ENCODE assay signal across 18 cellular contexts in genomic region chr2:53508667-53509066, GRCh38.
A peak's percentile ranks its signal among the peaks of the same experiment; 100 is the strongest.
DNase-seq lines count a peak whose midpoint lies in the region; ATAC-seq and TF ChIP-seq lines count a peak whose summit lies in the region.
"Had no signal": no experiment of that assay in that cellular context is flagged by ENCODE, and none has a peak within 500 bp of the region (broad histone marks: within the 10 kb centered on the region; RNA-seq: fewer than 3 reads in every experiment).

No MANE protein-coding gene starts in this region.

- intact Hi-C loops in A673 (cut with micrococcal nuclease; ENCODE audit: unreplicated experiment) (no loop called here), HCT116 (cut with micrococcal nuclease) (no loop called here), PC-3 (cut with micrococcal nuclease) (no loop called here), left colon (cut with DNase I, micrococcal nuclease) (no loop called here)

- peak; percentile 6 for DNase-seq in A673 (ENCODE audit: low spot score)
- no peak for DNase-seq in HCT116 (ENCODE audit: low read depth, low spot score)
- DNase-seq in PC-3 = peak; percentile 27
- peak; percentile 12 for DNase-seq in epithelial cell of esophagus (ENCODE audit: low read depth)
- DNase-seq in ureter (ENCODE audit: low spot score) = no peak
- no peak for DNase-seq in NCI-H1417 (lab: John Stamatoyannopoulos, UW)
- DNase-seq in NCI-H1092 treated with DMSO at 0.1 percent for 48 hours (lab: John Stamatoyannopoulos, UW) = no peak
- no peak for DNase-seq in left colon
- DNase-seq: activated naive CD4-positive, alpha-beta T cell; activated T-cell treated with anti-CD3 and anti-CD28 coated beads for 4 hours; anterior cingulate cortex; CD4-positive, alpha-beta T cell; NCI-H187; NCI-H510A; stimulated activated CD4-positive, alpha-beta T cell treated with anti-CD3 and anti-CD28 coated beads, Interleukin-2, amount 100 ng/mL, for 48 hours had no signal

- no peaks in the 10 kb centered on the region for H3K27me3 ChIP-seq in A673 (replicated peaks; ENCODE audit: insufficient read depth, low read depth, low read length, poor library complexity)
- H3K27me3 ChIP-seq in HCT116 (ENCODE audit: insufficient read depth, low read length) = no peaks in the 10 kb centered on the region
- no peaks in the 10 kb centered on the region for H3K27me3 ChIP-seq in PC-3 (ENCODE audit: low read length)

- peak; percentile 33 for TF ChIP-seq RAD21 in HCT116 (IDR thresholded peaks at IDR 0.05; ENCODE audit: low read depth)

- TF ChIP-seq CTCF in A673 (conservative IDR thresholded peaks at IDR 0.05; ENCODE audit: low read depth, low read length) = no peak
- TF ChIP-seq CTCF in HCT116 (IDR thresholded peaks at IDR 0.05 in 2 of 3, conservative IDR thresholded peaks at IDR 0.05 in 1 of 3; ENCODE audit: borderline replicate concordance in 1 of 3, insufficient read depth in 1 of 3, low read depth in 2 of 3, low read length in 2 of 3) = peak in 1 of 3 experiments; percentile 24; a peak in 1 of 6 replicates
- peak; percentile 31; the same call in 1 of the 2 replicates for TF ChIP-seq CTCF in PC-3 (conservative IDR thresholded peaks at IDR 0.05; ENCODE audit: low read depth, low read length)
- TF ChIP-seq CTCF in epithelial cell of esophagus (IDR thresholded peaks at IDR 0.05; ENCODE audit: insufficient read depth, low read depth, low read length, missing control alignments) = no peak

- H3K4me1 ChIP-seq in A673 (ENCODE audit: insufficient read depth, low read length, poor library complexity, severe bottlenecking) (no peaks in the 10 kb centered on the region), HCT116 (ENCODE audit: control insufficient read depth in 1 of 2, insufficient read depth in 2 of 2, low read length in 2 of 2) (peaks cover 0 to 5% of the 10 kb centered on the region in 2 experiments; a peak in 2 of 4 replicates), PC-3 (ENCODE audit: insufficient read depth, low read length) (peaks cover 46% of the 10 kb centered on the region)
- H3K4me1 ChIP-seq: parathyroid adenoma had no signal

- no peak overlapping the region for H3K4me3 ChIP-seq in A673 (ENCODE audit: low read depth, low read length, poor library complexity, severe bottlenecking)
- H3K4me3 ChIP-seq in HCT116 (replicated peaks in 1 of 2; ENCODE audit: low read depth in 1 of 2, low read length in 2 of 2) = no peak overlapping the region
- H3K4me3 ChIP-seq in PC-3 (ENCODE audit: low read length) = no peak overlapping the region
- no peak overlapping the region for H3K4me3 ChIP-seq in epithelial cell of esophagus (ENCODE audit: low read length)

- no peaks in the 10 kb centered on the region for H3K9me3 ChIP-seq in A673 (ENCODE audit: low read depth, low read length, poor library complexity, severe bottlenecking)
- no peaks in the 10 kb centered on the region for H3K9me3 ChIP-seq in HCT116 (ENCODE audit: control insufficient read depth in 1 of 2, insufficient read depth in 1 of 2, low read depth in 1 of 2, low read length in 2 of 2)
- H3K9me3 ChIP-seq in PC-3 (ENCODE audit: low read length) = no peaks in the 10 kb centered on the region

- H3K36me3 ChIP-seq in A673 (ENCODE audit: insufficient read depth, low read length, poor library complexity, severe bottlenecking) (no peaks in the 10 kb centered on the region), HCT116 (ENCODE audit: control insufficient read depth in 1 of 2, insufficient read depth in 2 of 2, low read length in 2 of 2) (no peaks in the 10 kb centered on the region), PC-3 (ENCODE audit: low read depth, low read length) (no peaks in the 10 kb centered on the region)

- no peaks in the 10 kb centered on the region for H3K79me2 ChIP-seq in HCT116 (ENCODE audit: insufficient read depth, low read length)
- H3K79me2 ChIP-seq in PC-3 (ENCODE audit: low read length) = no peaks in the 10 kb centered on the region
- H3K79me2 ChIP-seq: parathyroid adenoma had no signal

- H3K4me2 ChIP-seq in HCT116 (ENCODE audit: low read length) (no peak overlapping the region), PC-3 (ENCODE audit: low read length) (no peak overlapping the region)
- H3K4me2 ChIP-seq: KMS-11 had no signal

- H3K27ac ChIP-seq in A673 (ENCODE audit: low read depth, low read length, poor library complexity, severe bottlenecking) (no peak overlapping the region), HCT116 (ENCODE audit: low read depth, low read length) (no peak overlapping the region), PC-3 (ENCODE audit: low read length) (no peak overlapping the region)
- H3K27ac ChIP-seq: KMS-11, parathyroid adenoma had no signal

- POLR2A ChIA-PET in A673 (lab: Charles Lee; ENCODE audit: low non-redundant PET) = no interaction called here
- POLR2A ChIA-PET in HCT116 (lab: Charles Lee) = no interaction called here
- POLR2A ChIA-PET in PC-3 (lab: Charles Lee; ENCODE audit: unreplicated experiment) = no interaction called here

- H3K9ac ChIP-seq in HCT116 (ENCODE audit: low read length) = no peak overlapping the region
- no peak overlapping the region for H3K9ac ChIP-seq in PC-3 (ENCODE audit: low read length)
- H3K9ac ChIP-seq: KMS-11, parathyroid adenoma had no signal

- TF ChIP-seq POLR2A in HCT116 (IDR thresholded peaks at IDR 0.05; ENCODE audit: borderline replicate concordance, extremely low read depth, insufficient read depth, insufficient read length) = no peak

- no TSS peak for BruUV-seq in A673 (replicated peaks; lab: Mats Ljungman, UMichigan)
- no TSS peak for BruUV-seq in HCT116 (replicated peaks; lab: Mats Ljungman, UMichigan)
- no TSS peak for BruUV-seq in PC-3 (replicated peaks; lab: Mats Ljungman, UMichigan)

- ATAC-seq in HCT116 (peak; percentile 61; the same call in 1 of the 2 replicates), PC-3 (no peak), left colon (no peak)
- ATAC-seq: SK-N-SH treated with all-trans-retinoic acid at 6 μM for 48 hours had no signal

- RAD21 ChIA-PET in HCT116 (lab: Charles Lee; ENCODE audit: low non-redundant PET in 1 of 2, low total read pairs in 2 of 2, uncharacterized antibody in 2 of 2, unreplicated experiment in 2 of 2) = no interaction called here

- CTCF ChIA-PET in A673 (lab: Charles Lee) = no interaction called here
- CTCF ChIA-PET in HCT116 (lab: Charles Lee) = interaction anchor here (1.5 kb wide), 1 partner anchor 86 kb away, joined by 4 read pairs; no protein-coding TSS in a partner anchor
- CTCF ChIA-PET in PC-3 (lab: Charles Lee) = no interaction called here

- H2AFZ ChIP-seq in HCT116 (ENCODE audit: low read depth, low read length, poor library complexity, severe bottlenecking) (no peak overlapping the region), PC-3 (ENCODE audit: low read length) (no peak overlapping the region)
- H2AFZ ChIP-seq: parathyroid adenoma had no signal

- peaks cover 11% of the 10 kb centered on the region for H3F3A ChIP-seq in PC-3 (ENCODE audit: low read length, unreplicated experiment)

- H3K9me2 ChIP-seq in HCT116 (ENCODE audit: insufficient read depth) (no peaks in the 10 kb centered on the region), PC-3 (replicated peaks; ENCODE audit: low read length) (no peaks in the 10 kb centered on the region)

- H4K20me1 ChIP-seq in HCT116 (ENCODE audit: insufficient read depth) = no peaks in the 10 kb centered on the region
- H4K20me1 ChIP-seq in PC-3 (ENCODE audit: low read length) = no peaks in the 10 kb centered on the region

TF ChIP-seq in HCT116, 20 proteins besides CTCF, POLR2A, EP300 and RAD21 (continues in another document):
- TF ChIP-seq ZNF274 (IDR thresholded peaks at IDR 0.05; ENCODE audit: low read depth, low read length) = no peak
- TF ChIP-seq EZH2 (IDR thresholded peaks at IDR 0.05) = no peak
- TF ChIP-seq CEBPB (IDR thresholded peaks at IDR 0.05; ENCODE audit: low read depth) = no peak
- TF ChIP-seq EZH2phosphoT487 (IDR thresholded peaks at IDR 0.05; ENCODE audit: borderline replicate concordance) = no peak
- TF ChIP-seq POLR2AphosphoS5 (IDR thresholded peaks at IDR 0.05; ENCODE audit: low read depth, low read length) = no peak
- no peak for TF ChIP-seq ELF1 (IDR thresholded peaks at IDR 0.05; ENCODE audit: borderline replicate concordance, low read depth)
- no peak for TF ChIP-seq CBX3 (IDR thresholded peaks at IDR 0.05; ENCODE audit: low read depth)
- no peak for TF ChIP-seq SRF (IDR thresholded peaks at IDR 0.05; ENCODE audit: low read depth)
- no peak for TF ChIP-seq SP1 (IDR thresholded peaks at IDR 0.05; ENCODE audit: low read depth)
- no peak for TF ChIP-seq SIN3A (IDR thresholded peaks at IDR 0.05; ENCODE audit: low read depth)
- no peak for TF ChIP-seq REST (IDR thresholded peaks at IDR 0.05; ENCODE audit: low read depth)

Comparison
In these comparisons a context has a peak if more than half of its experiments do, and no peak if none do; other contexts are left out.
1. DNase-seq: peak in A673 (single experiment), PC-3 (single experiment) and epithelial cell of esophagus (single experiment); none in HCT116 (single experiment), ureter (single experiment), NCI-H1417 (0 of 3), NCI-H1092 treated with DMSO at 0.1 percent for 48 hours (single experiment) and left colon (0 of 2).